ENCODE assay signal across 8 cellular contexts in the genomic region with DNA sequence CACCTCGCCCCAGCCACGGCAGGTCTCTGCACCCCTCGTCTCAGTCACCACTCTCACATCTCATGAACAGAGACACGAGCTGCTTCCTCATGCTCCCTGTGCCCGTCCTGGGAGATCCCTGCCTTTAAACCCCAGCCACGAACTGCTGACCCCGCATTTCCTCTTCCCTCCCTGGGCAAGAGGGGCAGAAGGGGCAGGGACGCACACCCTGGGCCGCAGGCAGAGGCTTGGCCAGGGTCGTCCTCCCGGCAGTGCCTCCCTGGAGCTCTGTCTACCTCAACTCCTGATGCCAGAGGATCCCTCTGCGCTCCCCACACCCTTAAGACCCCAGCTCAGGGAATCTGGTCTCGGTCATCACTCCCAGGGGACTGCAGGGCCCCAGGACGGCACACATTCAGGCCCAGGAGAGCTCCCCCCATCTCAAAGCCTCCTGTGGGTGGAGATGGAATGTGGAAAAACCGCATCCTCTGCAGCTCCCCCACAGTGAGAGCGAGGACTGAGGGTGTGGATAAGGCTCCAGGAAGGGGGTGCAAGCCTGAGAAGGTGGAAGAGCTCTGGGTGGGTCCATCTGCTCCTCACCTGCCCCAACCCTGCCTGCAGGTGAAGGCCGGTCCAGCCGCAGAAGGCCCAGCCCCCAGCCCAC. TPM values are rescaled to one million over a fixed set of nuclear protein-coding genes. Genes with fewer than 3 reads are reported as not detected.
DNase-seq lines count a peak whose midpoint lies in the region; ATAC-seq, FAIRE-seq and TF ChIP-seq lines count a peak whose summit lies in the region.

No MANE protein-coding gene starts in this region.

- H3K36me3 ChIP-seq in ACC112 (ENCODE audit: insufficient read depth, low read length) (no peaks in the 10 kb centered on the region), astrocyte (ENCODE audit: insufficient read depth, low read length) (no peaks in the 10 kb centered on the region), testis (ENCODE audit: low read depth, missing control alignments) (no peaks in the 10 kb centered on the region)

- H3K27ac ChIP-seq in ACC112 (ENCODE audit: low read depth, low read length) (no peak overlapping the region), astrocyte (ENCODE audit: low read depth, low read length) (no peak overlapping the region), testis (no peak overlapping the region)

- H3K4me3 Mint-ChIP-seq in astrocyte (ENCODE audit: unreplicated experiment): peak overlapping the region; percentile 83

- no peaks in the 10 kb centered on the region for H3K9me3 Mint-ChIP-seq in astrocyte (ENCODE audit: unreplicated experiment)

- H3K4me3 ChIP-seq in ACC112 (ENCODE audit: low read depth, low read length) (peak overlapping the region; percentile 83), astrocyte (ENCODE audit: insufficient read depth, low read depth, low read length) (peak overlapping the region; percentile 78), testis (peak overlapping the region; percentile 64 to 73)

- peaks cover 3% of the 10 kb centered on the region for H3K36me3 Mint-ChIP-seq in astrocyte (ENCODE audit: low read depth, unreplicated experiment)

- FAIRE-seq in astrocyte (lab: Jason Lieb, UNC) (no peak), D721Med (lab: Jason Lieb, UNC) (no peak)

- no peak for TF ChIP-seq POLR2A in testis (IDR thresholded peaks at IDR 0.05)

- H3K4me2 ChIP-seq in astrocyte (ENCODE audit: low read length): peak overlapping the region; percentile 99

- H3K27ac Mint-ChIP-seq in astrocyte (ENCODE audit: unreplicated experiment): no peak overlapping the region

- DNase-seq in HK-2 (ENCODE audit: unreplicated experiment): peak; percentile 59
- DNase-seq in astrocyte (ENCODE audit: low read depth): peak; percentile 51
- DNase-seq in kidney glomerular epithelial cell (lab: John Stamatoyannopoulos, UW): peak; percentile 34
- no peak for DNase-seq in testis
- no peak for DNase-seq in D721Med (ENCODE audit: insufficient read length, low spot score)

- 47 to 65% methylated on average over 9 to 18 of the region's 18 CpGs for WGBS in testis, 2 donors

- peaks cover 44% of the 10 kb centered on the region for H4K20me1 ChIP-seq in astrocyte (ENCODE audit: insufficient read depth, low read length)

- H2AFZ ChIP-seq in ACC112 (ENCODE audit: low read length, unreplicated experiment) (no peak overlapping the region), astrocyte (ENCODE audit: low read depth, low read length) (peak overlapping the region; percentile 68)

- H3K27me3 ChIP-seq in ACC112 (ENCODE audit: insufficient read depth, low read length) (no peaks in the 10 kb centered on the region), astrocyte (ENCODE audit: insufficient read depth, low read length) (no peaks in the 10 kb centered on the region), testis (no peaks in the 10 kb centered on the region)

- ATAC-seq in HG02623 (IDR thresholded peaks at IDR 0.05; ENCODE audit: unreplicated experiment) (no peak), GM19035 (IDR thresholded peaks at IDR 0.05; ENCODE audit: unreplicated experiment) (no peak)

- intact Hi-C loops in testis (cut with DNase I; ENCODE audit: low total_unique reads): no loop called here

- peaks cover 16% of the 10 kb centered on the region for H3K27me3 Mint-ChIP-seq in astrocyte (ENCODE audit: low read depth, unreplicated experiment)

- H3K9me3 ChIP-seq in astrocyte (ENCODE audit: insufficient read depth, low read depth, low read length) (no peaks in the 10 kb centered on the region), testis (no peaks in the 10 kb centered on the region)

- TF ChIP-seq CTCF in astrocyte (IDR thresholded peaks at IDR 0.05; ENCODE audit: insufficient read depth, low read depth, low read length): no peak
- no peak for TF ChIP-seq CTCF in testis (IDR thresholded peaks at IDR 0.05)
- no peak for TF ChIP-seq CTCF in D721Med (IDR thresholded peaks at IDR 0.05; ENCODE audit: insufficient read depth, missing control alignments)

- peaks cover 10% of the 10 kb centered on the region for H3K4me1 Mint-ChIP-seq in astrocyte (ENCODE audit: low read depth, unreplicated experiment)

- peak overlapping the region; percentile 80 for H3K9ac ChIP-seq in astrocyte (ENCODE audit: low read length)

- peaks cover 3% of the 10 kb centered on the region for H3K4me1 ChIP-seq in ACC112 (ENCODE audit: control insufficient read depth, insufficient read depth, low read length, unreplicated experiment)
- H3K4me1 ChIP-seq in astrocyte (ENCODE audit: insufficient read depth, low read length): peaks cover 22% of the 10 kb centered on the region
- peaks cover 5% of the 10 kb centered on the region for H3K4me1 ChIP-seq in testis

- H3K79me2 ChIP-seq in ACC112 (ENCODE audit: control insufficient read depth, insufficient read depth, low read length, unreplicated experiment): peaks cover 4% of the 10 kb centered on the region
- peaks cover 42% of the 10 kb centered on the region for H3K79me2 ChIP-seq in astrocyte (ENCODE audit: insufficient read depth, low read length)

RNA-seq across cellular contexts. Expression of a gene that starts 1.2 kb away (rescaled TPM):
- total RNA-seq in astrocyte (30.5 and 35.1 TPM in 2 replicates), testis (1 to 10 TPM; 6.9 to 8.4 TPM)
- 8.3 TPM for polyA plus RNA-seq in testis (ENCODE audit: insufficient read depth, low read depth, low replicate concordance)

Comparison
In these comparisons a context has a peak if more than half of its experiments do, and no peak if none do; other contexts are left out.
1. DNase-seq: peak in HK-2 (single experiment), astrocyte (single experiment) and kidney glomerular epithelial cell (single experiment); none in testis (single experiment) and D721Med (single experiment).
2. Peak in every context shown above with its lines, with median percentiles within 50 percentile points of each other: H3K4me3 ChIP-seq.